Comparison of ENCODE assay signal across 21 cellular contexts in the genomic region with DNA sequence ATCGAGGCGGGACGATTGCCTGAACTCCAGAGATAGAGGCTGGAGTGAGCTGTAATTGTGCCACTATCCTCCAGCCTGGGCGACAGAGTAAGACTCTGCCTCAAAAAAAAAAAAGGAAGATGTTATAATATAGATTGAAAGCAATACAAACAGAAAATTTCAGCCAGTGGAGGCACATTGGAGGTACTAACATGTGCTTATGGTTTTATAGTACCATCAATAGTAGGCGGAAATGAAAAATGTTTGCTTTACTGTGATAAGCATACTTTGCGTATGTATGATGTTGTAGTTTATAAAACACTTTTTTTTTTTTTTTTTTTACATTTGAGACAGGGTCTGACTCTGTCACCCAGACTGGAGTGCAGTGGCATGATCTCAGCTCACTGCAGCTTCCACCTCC.
"Had no signal": no experiment of that assay in that cellular context is flagged by ENCODE, and none has a peak within 500 bp of the region (broad histone marks: within the 10 kb centered on the region; RNA-seq: fewer than 3 reads in every experiment).

No MANE protein-coding gene starts in this region.

- ATAC-seq: foreskin keratinocyte; gastroesophageal sphincter; heart left ventricle; left lung; left ventricle myocardium superior; lower lobe of right lung; naive thymus-derived CD4-positive, alpha-beta T cell had no signal

- H3K27me3 Mint-ChIP-seq: naive thymus-derived CD4-positive, alpha-beta T cell had no signal

- H3K9me3 Mint-ChIP-seq: immature natural killer cell; mesothelial cell of epicardium; naive thymus-derived CD4-positive, alpha-beta T cell had no signal

- H3K4me1 Mint-ChIP-seq: mesothelial cell of epicardium had no signal

- DNase-seq: dermis blood vessel endothelial cell; dorsolateral prefrontal cortex; effector CD4-positive, alpha-beta T cell; effector memory CD4-positive, alpha-beta T cell; foreskin keratinocyte; heart left ventricle; hypothalamus; immature natural killer cell; islet precursor cell; kidney; kidney glomerular epithelial cell; left lung; left ventricle myocardium superior; lower lobe of right lung; mesenchymal stem cell; naive thymus-derived CD4-positive, alpha-beta T cell had no signal

- H3K4me3 ChIP-seq: coronary artery, dorsolateral prefrontal cortex, esophagus muscularis mucosa, gastroesophageal sphincter, heart left ventricle, hepatocyte, left lung, lower lobe of right lung had no signal

- H3K27ac Mint-ChIP-seq: immature natural killer cell, mesothelial cell of epicardium had no signal

- H3K4me3 Mint-ChIP-seq: immature natural killer cell; mesothelial cell of epicardium; naive thymus-derived CD4-positive, alpha-beta T cell had no signal
